Comparison of ENCODE assay signal across 17 cellular contexts in the genomic region with DNA sequence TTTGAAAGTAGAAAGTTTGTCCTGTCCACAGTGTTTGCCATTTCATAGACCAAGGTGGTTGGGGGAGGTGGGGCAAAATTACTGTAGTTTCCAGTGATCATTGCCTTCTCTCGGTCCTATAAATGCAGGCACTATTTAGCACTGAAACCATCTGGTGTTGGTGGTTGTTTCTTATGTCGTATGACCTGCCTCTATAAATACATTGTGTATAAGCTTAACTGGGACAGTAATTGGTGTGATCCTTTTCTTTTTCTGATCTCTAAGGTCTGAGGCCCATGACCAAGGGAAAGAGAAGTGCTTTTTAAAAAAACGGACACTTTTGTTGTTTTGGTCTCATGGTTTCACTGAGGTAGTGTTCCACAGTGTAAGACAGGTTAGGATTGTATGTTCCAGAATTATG.
DNase-seq lines count a peak whose midpoint lies in the region; ATAC-seq and TF ChIP-seq lines count a peak whose summit lies in the region.
"Had no signal": no experiment of that assay in that cellular context is flagged by ENCODE, and none has a peak within 500 bp of the region (broad histone marks: within the 10 kb centered on the region; RNA-seq: fewer than 3 reads in every experiment).

No MANE protein-coding gene starts in this region.

- peaks cover 88% of the 10 kb centered on the region for H3K79me2 ChIP-seq in neural cell (replicated peaks; ENCODE audit: insufficient read depth, low read length)

- no peaks in the 10 kb centered on the region for H3F3A ChIP-seq in neural cell (ENCODE audit: insufficient read depth, low read length, poor library complexity, severe bottlenecking)

- H3K27me3 ChIP-seq in neural cell (ENCODE audit: insufficient read depth, low read depth, low read length): no peaks in the 10 kb centered on the region
- H3K27me3 ChIP-seq: BLaER1 had no signal

- no peak overlapping the region for H3K4me2 ChIP-seq in neural cell (ENCODE audit: low read length)
- H3K4me2 ChIP-seq: BLaER1 had no signal

- H3K4me3 ChIP-seq in neural cell (ENCODE audit: low read length): peak overlapping the region; percentile 16
- H3K4me3 ChIP-seq: BLaER1 had no signal

- H3K9me3 ChIP-seq in neural cell (ENCODE audit: low read length): no peaks in the 10 kb centered on the region
- H3K9me3 ChIP-seq: BLaER1 had no signal

- H3K9me2 ChIP-seq in neural cell (ENCODE audit: insufficient read depth, low read length): no peaks in the 10 kb centered on the region

- H3K27ac ChIP-seq in neural cell (ENCODE audit: low read length): no peak overlapping the region
- H3K27ac ChIP-seq: BLaER1 had no signal

- no peak for TF ChIP-seq CTCF in neural cell (IDR thresholded peaks at IDR 0.05; ENCODE audit: poor library complexity, severe bottlenecking)

- no peaks in the 10 kb centered on the region for H4K20me1 ChIP-seq in neural cell (ENCODE audit: insufficient read depth)

- no peak overlapping the region for H2AFZ ChIP-seq in neural cell (ENCODE audit: low read depth, low read length)

- DNase-seq in NCI-H2171 treated with DMSO at 0.1 percent for 48 hours (lab: John Stamatoyannopoulos, UW): peak; percentile 32
- DNase-seq in NCI-H2171 (lab: John Stamatoyannopoulos, UW): no peak
- DNase-seq in NCI-H1694 treated with DMSO at 0.1 percent for 48 hours (lab: John Stamatoyannopoulos, UW): peak; percentile 38
- DNase-seq in DMS79 (lab: John Stamatoyannopoulos, UW): no peak
- DNase-seq in NCI-H748 treated with DMSO at 0.1 percent for 48 hours (lab: John Stamatoyannopoulos, UW): no peak
- DNase-seq: 8988T, EL, KBM-7, NCI-H1092 treated with DMSO at 0.1 percent for 48 hours, NCI-H187 treated with DMSO at 0.1 percent for 48 hours, NCI-H526 treated with DMSO at 0.1 percent for 48 hours, SHP77 treated with DMSO at 0.1 percent for 48 hours, T-helper 2 cell had no signal

- no peak for TF ChIP-seq EP300 in neural cell (conservative IDR thresholded peaks at IDR 0.05; ENCODE audit: poor library complexity, severe bottlenecking)

- TF ChIP-seq RAD21 in neural cell (conservative IDR thresholded peaks at IDR 0.05): no peak

- ATAC-seq in HG02610 (IDR thresholded peaks at IDR 0.05; ENCODE audit: unreplicated experiment): peak; percentile 32
- ATAC-seq in activated CD4-positive, CD25-positive, alpha-beta regulatory T cell treated with anti-CD3 and anti-CD28 coated beads, Interleukin-2, amount 50 U/mL, for 24 hours: no peak

- H3K9ac ChIP-seq in neural cell (ENCODE audit: low read length): no peak overlapping the region
- H3K9ac ChIP-seq: BLaER1 had no signal

- no peaks in the 10 kb centered on the region for H3K36me3 ChIP-seq in neural cell (ENCODE audit: insufficient read depth, low read length)
- H3K36me3 ChIP-seq: BLaER1 had no signal

TF ChIP-seq in neural cell, 6 proteins besides CTCF, POLR2A, EP300 and RAD21:
- TF ChIP-seq TAF1 (IDR thresholded peaks at IDR 0.05; ENCODE audit: low read depth) (no peak), POLR2AphosphoS5 (IDR thresholded peaks at IDR 0.05) (no peak), SMC3 (conservative IDR thresholded peaks at IDR 0.05; ENCODE audit: poor library complexity) (no peak), MXI1 (conservative IDR thresholded peaks at IDR 0.05; ENCODE audit: poor library complexity, severe bottlenecking) (no peak), EZH2 (IDR thresholded peaks at IDR 0.05; ENCODE audit: borderline replicate concordance, insufficient read depth, low read length, poor library complexity, severe bottlenecking) (no peak)
- TF ChIP-seq, protein P1, sequence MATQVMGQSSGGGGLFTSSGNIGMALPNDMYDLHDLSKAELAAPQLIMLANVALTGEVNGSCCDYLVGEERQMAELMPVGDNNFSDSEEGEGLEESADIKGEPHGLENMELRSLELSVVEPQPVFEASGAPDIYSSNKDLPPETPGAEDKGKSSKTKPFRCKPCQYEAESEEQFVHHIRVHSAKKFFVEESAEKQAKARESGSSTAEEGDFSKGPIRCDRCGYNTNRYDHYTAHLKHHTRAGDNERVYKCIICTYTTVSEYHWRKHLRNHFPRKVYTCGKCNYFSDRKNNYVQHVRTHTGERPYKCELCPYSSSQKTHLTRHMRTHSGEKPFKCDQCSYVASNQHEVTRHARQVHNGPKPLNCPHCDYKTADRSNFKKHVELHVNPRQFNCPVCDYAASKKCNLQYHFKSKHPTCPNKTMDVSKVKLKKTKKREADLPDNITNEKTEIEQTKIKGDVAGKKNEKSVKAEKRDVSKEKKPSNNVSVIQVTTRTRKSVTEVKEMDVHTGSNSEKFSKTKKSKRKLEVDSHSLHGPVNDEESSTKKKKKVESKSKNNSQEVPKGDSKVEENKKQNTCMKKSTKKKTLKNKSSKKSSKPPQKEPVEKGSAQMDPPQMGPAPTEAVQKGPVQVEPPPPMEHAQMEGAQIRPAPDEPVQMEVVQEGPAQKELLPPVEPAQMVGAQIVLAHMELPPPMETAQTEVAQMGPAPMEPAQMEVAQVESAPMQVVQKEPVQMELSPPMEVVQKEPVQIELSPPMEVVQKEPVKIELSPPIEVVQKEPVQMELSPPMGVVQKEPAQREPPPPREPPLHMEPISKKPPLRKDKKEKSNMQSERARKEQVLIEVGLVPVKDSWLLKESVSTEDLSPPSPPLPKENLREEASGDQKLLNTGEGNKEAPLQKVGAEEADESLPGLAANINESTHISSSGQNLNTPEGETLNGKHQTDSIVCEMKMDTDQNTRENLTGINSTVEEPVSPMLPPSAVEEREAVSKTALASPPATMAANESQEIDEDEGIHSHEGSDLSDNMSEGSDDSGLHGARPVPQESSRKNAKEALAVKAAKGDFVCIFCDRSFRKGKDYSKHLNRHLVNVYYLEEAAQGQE (IDR thresholded peaks at IDR 0.05; ENCODE audit: borderline replicate concordance): no peak

Comparison
In these comparisons a context has a peak if more than half of its experiments do, and no peak if none do; other contexts are left out.
1. DNase-seq: peak in NCI-H2171 treated with DMSO at 0.1 percent for 48 hours (single experiment) and NCI-H1694 treated with DMSO at 0.1 percent for 48 hours (single experiment); none in NCI-H2171 (single experiment), DMS79 (single experiment) and NCI-H748 treated with DMSO at 0.1 percent for 48 hours (single experiment).